In genomic region chr16:86578056-86578455, GRCh38 we compare ENCODE assay signal across 14 cellular contexts. TPM values are rescaled to one million over a fixed set of nuclear protein-coding genes. Genes with fewer than 3 reads are reported as not detected.
DNase-seq lines count a peak whose midpoint lies in the region; ATAC-seq, FAIRE-seq and TF ChIP-seq lines count a peak whose summit lies in the region.
"Had no signal": no experiment of that assay in that cellular context is flagged by ENCODE, and none has a peak within 500 bp of the region (broad histone marks: within the 10 kb centered on the region; RNA-seq: fewer than 3 reads in every experiment).

No MANE protein-coding gene starts in this region.

- H4K20me1 ChIP-seq in OCI-LY1 (ENCODE audit: insufficient read depth, low read length) = no peaks in the 10 kb centered on the region

- H4K8ac ChIP-seq in mesenchymal stem cell (ENCODE audit: low read length) = peak overlapping the region; percentile 90

- WGBS in mesenchymal stem cell = 4% methylated on average over 8 of the region's 10 CpGs
- 29 to 50% methylated on average over 7 to 10 of the region's 10 CpGs for WGBS in transverse colon (ENCODE audit: low coverage in 1 of 2), 2 donors

- peak overlapping the region in 1 of 2 experiments; percentile 69 for H3K14ac ChIP-seq in mesenchymal stem cell (ENCODE audit: low read length in 2 of 2)

- peak overlapping the region; percentile 84 to 93 for H3K18ac ChIP-seq in mesenchymal stem cell (ENCODE audit: low read depth in 1 of 2, low read length in 2 of 2)

- peak overlapping the region; percentile 56 for H2BK120ac ChIP-seq in mesenchymal stem cell (ENCODE audit: low read depth, low read length)

- H3K9me2 ChIP-seq in OCI-LY1 (ENCODE audit: low read depth, low read length) = no peaks in the 10 kb centered on the region

- intact Hi-C loops in transverse colon (cut with DNase I; ENCODE audit: low total_unique reads) = no loop called here

- peak overlapping the region; percentile 31 for H2BK15ac ChIP-seq in mesenchymal stem cell (ENCODE audit: low read depth, poor library complexity, severe bottlenecking)

- peak overlapping the region; percentile 87 for H2BK5ac ChIP-seq in mesenchymal stem cell (ENCODE audit: low read depth, low read length, poor library complexity, severe bottlenecking)

- peaks cover 1% of the 10 kb centered on the region for H3K79me1 ChIP-seq in mesenchymal stem cell (replicated peaks; ENCODE audit: low read length, poor library complexity, severe bottlenecking)

- TF ChIP-seq CTCF in OCI-LY1 (IDR thresholded peaks at IDR 0.05; ENCODE audit: low read length) (no peak), coronary artery (IDR thresholded peaks at IDR 0.05) (no peak), transverse colon (IDR thresholded peaks at IDR 0.05) (no peak), D721Med (IDR thresholded peaks at IDR 0.05; ENCODE audit: insufficient read depth, missing control alignments) (no peak)

- no peak overlapping the region for H3K4me2 ChIP-seq in OCI-LY1 (ENCODE audit: low read length)
- H3K4me2 ChIP-seq in mesenchymal stem cell (ENCODE audit: low read length, poor library complexity, severe bottlenecking) = peak overlapping the region; percentile 88
- H3K4me2 ChIP-seq: PC-9 had no signal

- peak overlapping the region; percentile 98 for H2AK5ac ChIP-seq in mesenchymal stem cell (ENCODE audit: low read length, severe bottlenecking)

- no peaks in the 10 kb centered on the region for H3K79me2 ChIP-seq in OCI-LY1 (ENCODE audit: insufficient read depth, low read length)
- H3K79me2 ChIP-seq: parathyroid adenoma had no signal

- H2AFZ ChIP-seq in OCI-LY1 (ENCODE audit: low read length) (no peak overlapping the region), mesenchymal stem cell (ENCODE audit: low read depth, low read length) (no peak overlapping the region)
- H2AFZ ChIP-seq: parathyroid adenoma, PC-9 had no signal

- H3K4me1 ChIP-seq in OCI-LY1 (ENCODE audit: insufficient read depth, low read length, severe bottlenecking) (peaks cover 38% of the 10 kb centered on the region), mesenchymal stem cell (ENCODE audit: control insufficient read depth, insufficient read depth, low read depth, low read length) (peaks cover 42% of the 10 kb centered on the region), transverse colon (peaks cover 0 to 15% (median 7%) of the 10 kb centered on the region in 4 donors)
- H3K4me1 ChIP-seq: parathyroid adenoma had no signal

- TF ChIP-seq EP300 in transverse colon (IDR thresholded peaks at IDR 0.05; ENCODE audit: low read depth) = no peak

- H2BK12ac ChIP-seq in mesenchymal stem cell (ENCODE audit: low read length in 2 of 2) = peak overlapping the region; percentile 91 to 99

- H3K23ac ChIP-seq in mesenchymal stem cell (ENCODE audit: low read length in 2 of 2) = peak overlapping the region in 1 of 2 experiments; percentile 75

- no peak for ATAC-seq in HG02852 (IDR thresholded peaks at IDR 0.05; ENCODE audit: unreplicated experiment)

- H3K9ac ChIP-seq in OCI-LY1 (ENCODE audit: low read length) (no peak overlapping the region), mesenchymal stem cell (ENCODE audit: low read length) (peak overlapping the region; percentile 86)
- H3K9ac ChIP-seq: parathyroid adenoma had no signal

- H3K9me3 ChIP-seq in OCI-LY1 (ENCODE audit: low read length) (no peaks in the 10 kb centered on the region), mesenchymal stem cell (ENCODE audit: control insufficient read depth, low read length) (no peaks in the 10 kb centered on the region), transverse colon (no peaks in the 10 kb centered on the region)

- H3K4ac ChIP-seq in mesenchymal stem cell (ENCODE audit: low read depth in 1 of 2, low read length in 2 of 2) = peak overlapping the region; percentile 93 to 95

- in situ Hi-C loops in transverse colon (cut with MboI; ENCODE audit: low pct_ligation_motif_present in 1 of 4, low pct_unique_long_range_greater_than_20kb in 1 of 4, low sequenced_read_pairs in 3 of 4) = no loop called here

- H3K27ac ChIP-seq in OCI-LY1 (ENCODE audit: low read depth, low read length, poor library complexity, severe bottlenecking) (peak overlapping the region; percentile 47), coronary artery (peak overlapping the region; percentile 98), mesenchymal stem cell (ENCODE audit: low read length, poor library complexity, severe bottlenecking) (peak overlapping the region; percentile 96), transverse colon (peak overlapping the region; percentile 48 to 76 (median 66))
- H3K27ac ChIP-seq: parathyroid adenoma, PC-9 had no signal

- no peak for FAIRE-seq in D721Med (lab: Jason Lieb, UNC)
- FAIRE-seq: GM18507, islet of Langerhans had no signal

- H3K27me3 ChIP-seq in OCI-LY1 (ENCODE audit: insufficient read depth, low read length) = no peaks in the 10 kb centered on the region
- H3K27me3 ChIP-seq in mesenchymal stem cell (ENCODE audit: control insufficient read depth in 1 of 2, insufficient read depth in 1 of 2, low read length in 2 of 2) = peaks cover 0 to 9% of the 10 kb centered on the region in 2 experiments
- H3K27me3 ChIP-seq in transverse colon = peaks cover 94% of the 10 kb centered on the region

- H3F3A ChIP-seq in OCI-LY1 (ENCODE audit: insufficient read depth, low read length) = no peaks in the 10 kb centered on the region

- peak; percentile 13 for TF ChIP-seq POLR2A in transverse colon (IDR thresholded peaks at IDR 0.05)

- H3K4me3 ChIP-seq in OCI-LY1 (ENCODE audit: low read depth, low read length, poor library complexity, severe bottlenecking) (no peak overlapping the region), coronary artery (peak overlapping the region; percentile 82), mesenchymal stem cell (ENCODE audit: insufficient read depth in 1 of 2, low read depth in 1 of 2, low read length in 2 of 2) (peak overlapping the region in 1 of 2 experiments; percentile 86), transverse colon (peak overlapping the region in 1 of 4 donors; percentile 37)
- H3K4me3 ChIP-seq: PC-9 had no signal

- H4K91ac ChIP-seq in mesenchymal stem cell (ENCODE audit: low read length) = peak overlapping the region; percentile 89

- DNase-seq in coronary artery (ENCODE audit: low spot score) (no peak), mesenchymal stem cell (peak; percentile 91), transverse colon (no peak), D721Med (ENCODE audit: insufficient read length, low spot score) (no peak), GM19240 (ENCODE audit: insufficient read length, low spot score) (no peak)
- DNase-seq: activated B cell treated with CpG ODN at 0.5 μM for 24 hours; effector CD8-positive, alpha-beta T cell; KG1; PC-9 had no signal

- H3K36me3 ChIP-seq in OCI-LY1 (ENCODE audit: insufficient read depth, low read length) (peaks cover 56% of the 10 kb centered on the region), mesenchymal stem cell (ENCODE audit: control insufficient read depth in 1 of 2, insufficient read depth in 2 of 2, low read depth in 1 of 2, low read length in 2 of 2) (peaks cover 0 to 4% of the 10 kb centered on the region in 2 experiments), transverse colon (no peaks in the 10 kb centered on the region)

RNA-seq across cellular contexts. Expression of gene FOXL1, which starts 0.3 kb away (rescaled TPM):
- 10.5 TPM for polyA plus RNA-seq in mesenchymal stem cell (2013, experiment 1 of 2)
- polyA plus RNA-seq in mesenchymal stem cell (2013, experiment 2 of 2) = 11.8 TPM
- 1 to 10 TPM in 3 of 4 donors, under 1 TPM in 1; 0.75 to 2.1 (median 1.3) TPM for total RNA-seq in transverse colon
- total RNA-seq: activated B cell treated with CpG ODN at 0.5 μM for 24 hours, PC-9 had no signal

RNA-seq across cellular contexts. Expression of gene FOXC2, which starts 11.4 kb away (rescaled TPM):
- 2.7 TPM for polyA plus RNA-seq in mesenchymal stem cell (2013, experiment 1 of 2)
- 2.8 TPM for polyA plus RNA-seq in mesenchymal stem cell (2013, experiment 2 of 2)
- total RNA-seq in transverse colon = under 1 TPM in 1 of 4 donors, not detected in 3; 0.27 TPM
- total RNA-seq: activated B cell treated with CpG ODN at 0.5 μM for 24 hours, PC-9 had no signal

RNA-seq across cellular contexts. Expression of gene MTHFSD, which starts 23.0 kb away (rescaled TPM):
- polyA plus RNA-seq in mesenchymal stem cell (2013, experiment 1 of 2) = 8.3 TPM
- polyA plus RNA-seq in mesenchymal stem cell (2013, experiment 2 of 2) = 6.8 TPM
- 10 to 100 TPM; 25.4 to 51.1 (median 30.0) TPM for total RNA-seq in transverse colon

Comparison
In these comparisons a context has a peak if more than half of its experiments do, and no peak if none do; other contexts are left out.
1. H3K27ac ChIP-seq: peak in every context shown above with its lines; median percentile 98 in coronary artery; 96 in mesenchymal stem cell; 66 in transverse colon; 47 in OCI-LY1.